Comparison of ENCODE assay signal across 8 cellular contexts in genomic region chr6:152642578-152643375, GRCh38. TPM values are rescaled to one million over a fixed set of nuclear protein-coding genes. Genes with fewer than 3 reads are reported as not detected.
DNase-seq lines count a peak whose midpoint lies in the region; TF ChIP-seq lines count a peak whose summit lies in the region.

No MANE protein-coding gene starts in this region.

- POLR2A ChIA-PET in activated CD4-positive, alpha-beta memory T cell treated with anti-CD3 and anti-CD28 coated beads for 36 hours (lab: Charles Lee): no interaction called here
- POLR2A ChIA-PET in CD4-positive, alpha-beta memory T cell (lab: Charles Lee; ENCODE audit: partially characterized antibody): no interaction called here

- peak; percentile 72 for TF ChIP-seq CTCF in progenitor cell of endocrine pancreas (IDR thresholded peaks at IDR 0.05; ENCODE audit: unreplicated experiment)

- H3K27ac Mint-ChIP-seq in activated CD4-positive, alpha-beta memory T cell treated with anti-CD3 and anti-CD28 coated beads for 36 hours: no peak overlapping the region
- H3K27ac Mint-ChIP-seq in progenitor cell of endocrine pancreas: no peak overlapping the region
- no peak overlapping the region for H3K27ac Mint-ChIP-seq in CD4-positive, alpha-beta memory T cell

- DNase-seq in stimulated activated CD4-positive, alpha-beta T cell treated with anti-CD3 and anti-CD28 coated beads, Interleukin-1b, Interleukin-23, amount 100 ng/mL, for 48 hours: peak; percentile 19
- no peak for DNase-seq in stimulated activated CD4-positive, alpha-beta T cell treated with anti-CD3 and anti-CD28 coated beads, Interleukin-4, amount 100 ng/mL, for 4 hours
- DNase-seq in H4 (ENCODE audit: low spot score): peak; percentile 35
- peak; percentile 39 for DNase-seq in MG63
- DNase-seq in activated CD4-positive, alpha-beta memory T cell treated with anti-CD3 and anti-CD28 coated beads for 36 hours: peak; percentile 48
- DNase-seq in globus pallidus (ENCODE audit: low spot score): peak; percentile 31
- DNase-seq in progenitor cell of endocrine pancreas (ENCODE audit: low spot score, unreplicated experiment): peak; percentile 31
- no peak for DNase-seq in CD4-positive, alpha-beta memory T cell

- H3K4me1 Mint-ChIP-seq in activated CD4-positive, alpha-beta memory T cell treated with anti-CD3 and anti-CD28 coated beads for 36 hours (ENCODE audit: low read depth): no peaks in the 10 kb centered on the region
- H3K4me1 Mint-ChIP-seq in progenitor cell of endocrine pancreas (ENCODE audit: low read depth): no peaks in the 10 kb centered on the region
- H3K4me1 Mint-ChIP-seq in CD4-positive, alpha-beta memory T cell: peaks cover 0 to 3% (median 0%) of the 10 kb centered on the region in 4 donors

- H3K4me1 ChIP-seq in CD4-positive, alpha-beta memory T cell (ENCODE audit: insufficient read depth, low read length): no peaks in the 10 kb centered on the region

- no peak overlapping the region for H3K4me3 Mint-ChIP-seq in activated CD4-positive, alpha-beta memory T cell treated with anti-CD3 and anti-CD28 coated beads for 36 hours
- no peak overlapping the region for H3K4me3 Mint-ChIP-seq in progenitor cell of endocrine pancreas (ENCODE audit: low read depth)
- no peak overlapping the region for H3K4me3 Mint-ChIP-seq in CD4-positive, alpha-beta memory T cell

- no peaks in the 10 kb centered on the region for H3K36me3 Mint-ChIP-seq in activated CD4-positive, alpha-beta memory T cell treated with anti-CD3 and anti-CD28 coated beads for 36 hours
- H3K36me3 Mint-ChIP-seq in progenitor cell of endocrine pancreas (ENCODE audit: insufficient read depth): no peaks in the 10 kb centered on the region
- no peaks in the 10 kb centered on the region for H3K36me3 Mint-ChIP-seq in CD4-positive, alpha-beta memory T cell

- no peaks in the 10 kb centered on the region for H3K27me3 ChIP-seq in MG63
- H3K27me3 ChIP-seq in CD4-positive, alpha-beta memory T cell (ENCODE audit: insufficient read depth, low read length): no peaks in the 10 kb centered on the region

- H3K27me3 Mint-ChIP-seq in activated CD4-positive, alpha-beta memory T cell treated with anti-CD3 and anti-CD28 coated beads for 36 hours: peaks cover 11% of the 10 kb centered on the region
- H3K27me3 Mint-ChIP-seq in progenitor cell of endocrine pancreas: peaks cover 23% of the 10 kb centered on the region
- peaks cover 9 to 13% of the 10 kb centered on the region in 2 donors for H3K27me3 Mint-ChIP-seq in CD4-positive, alpha-beta memory T cell

- H3K36me3 ChIP-seq in MG63: no peaks in the 10 kb centered on the region
- H3K36me3 ChIP-seq in CD4-positive, alpha-beta memory T cell (ENCODE audit: insufficient read depth, low read length): no peaks in the 10 kb centered on the region

- intact Hi-C loops in activated CD4-positive, alpha-beta memory T cell treated with anti-CD3 and anti-CD28 coated beads for 36 hours (cut with micrococcal nuclease): loop anchor here (2.0 to 10.0 kb wide), 2 partner anchors 90 to 158 kb away; no protein-coding TSS in a partner anchor
- intact Hi-C loops in CD4-positive, alpha-beta memory T cell (cut with micrococcal nuclease): no loop called here

- H3K9me3 ChIP-seq in MG63: no peaks in the 10 kb centered on the region
- H3K9me3 ChIP-seq in CD4-positive, alpha-beta memory T cell (ENCODE audit: control insufficient read depth in 1 of 2, low read length in 2 of 2): no peaks in the 10 kb centered on the region

- no peak overlapping the region for H3K27ac ChIP-seq in CD4-positive, alpha-beta memory T cell (ENCODE audit: low read depth, low read length)

- H3K4me3 ChIP-seq in MG63: no peak overlapping the region
- H3K4me3 ChIP-seq in CD4-positive, alpha-beta memory T cell (ENCODE audit: low read length in 2 of 2): no peak overlapping the region

- no peaks in the 10 kb centered on the region for H3K9me3 Mint-ChIP-seq in activated CD4-positive, alpha-beta memory T cell treated with anti-CD3 and anti-CD28 coated beads for 36 hours
- no peaks in the 10 kb centered on the region for H3K9me3 Mint-ChIP-seq in progenitor cell of endocrine pancreas (ENCODE audit: low read depth)
- peaks cover 0 to 3% (median 0%) of the 10 kb centered on the region in 8 donors for H3K9me3 Mint-ChIP-seq in CD4-positive, alpha-beta memory T cell

- CTCF ChIA-PET in activated CD4-positive, alpha-beta memory T cell treated with anti-CD3 and anti-CD28 coated beads for 36 hours (lab: Charles Lee): interaction anchor here (0.6 to 1.3 kb wide), 7 partner anchors 15 to 220 kb away, joined by 3 to 14 read pairs (median 4); no protein-coding TSS in a partner anchor
- CTCF ChIA-PET in CD4-positive, alpha-beta memory T cell (lab: Charles Lee; ENCODE audit: partially characterized antibody): interaction anchor here (1.7 kb wide), 1 partner anchor 90 kb away, joined by 10 read pairs; no protein-coding TSS in a partner anchor

RNA-seq across cellular contexts. Expression of gene SYNE1, which starts 5.6 kb away (rescaled TPM):
- total RNA-seq in H4 (2014; rRNA removed; shearing (Covaris generic)): 9.8 and 14.3 TPM in 2 replicates
- 10.8 and 52.5 TPM in 2 replicates for total RNA-seq in MG63 (2014; rRNA removed; shearing (Covaris generic); ENCODE audit: low replicate concordance)
- 10 to 100 TPM; 25.8 to 25.9 TPM for total RNA-seq in activated CD4-positive, alpha-beta memory T cell treated with anti-CD3 and anti-CD28 coated beads for 36 hours
- 43.8 and 58.8 TPM in 2 replicates for total RNA-seq in progenitor cell of endocrine pancreas
- 100 to 1,000 TPM; 209 to 228 TPM for total RNA-seq in CD4-positive, alpha-beta memory T cell
- polyA plus RNA-seq in CD4-positive, alpha-beta memory T cell: 10 to 100 TPM; 22.5 to 79.6 TPM

RNA-seq across cellular contexts. Expression of gene MYCT1, which starts 54.9 kb away (rescaled TPM):
- not detected in 2 replicates for total RNA-seq in H4 (2014; rRNA removed; shearing (Covaris generic))
- total RNA-seq in MG63 (2014; rRNA removed; shearing (Covaris generic); ENCODE audit: low replicate concordance): not detected in 2 replicates
- not detected for total RNA-seq in activated CD4-positive, alpha-beta memory T cell treated with anti-CD3 and anti-CD28 coated beads for 36 hours
- total RNA-seq in progenitor cell of endocrine pancreas: not detected in 2 replicates
- not detected for total RNA-seq in CD4-positive, alpha-beta memory T cell
- not detected for polyA plus RNA-seq in CD4-positive, alpha-beta memory T cell

Comparison
In these comparisons a context has a peak if more than half of its experiments do, and no peak if none do; other contexts are left out.
1. DNase-seq: peak in stimulated activated CD4-positive, alpha-beta T cell treated with anti-CD3 and anti-CD28 coated beads, Interleukin-1b, Interleukin-23, amount 100 ng/mL, for 48 hours (single experiment), H4 (single experiment), MG63 (single experiment), activated CD4-positive, alpha-beta memory T cell treated with anti-CD3 and anti-CD28 coated beads for 36 hours (single experiment), globus pallidus (single experiment) and progenitor cell of endocrine pancreas (single experiment); none in stimulated activated CD4-positive, alpha-beta T cell treated with anti-CD3 and anti-CD28 coated beads, Interleukin-4, amount 100 ng/mL, for 4 hours (0 of 2) and CD4-positive, alpha-beta memory T cell (0 of 5).